In genomic region chr17:15733174-15733789, GRCh38 we compare ENCODE assay signal across 4 cellular contexts. TPM values are rescaled to one million over a fixed set of nuclear protein-coding genes. Genes with fewer than 3 reads are reported as not detected.
"Had no signal": no experiment of that assay in that cellular context is flagged by ENCODE, and none has a peak within 500 bp of the region (broad histone marks: within the 10 kb centered on the region; RNA-seq: fewer than 3 reads in every experiment).

No MANE protein-coding gene starts in this region.

RNA-seq across cellular contexts. Expression of gene TBC1D26, which starts 1.2 kb away (rescaled TPM):
- total RNA-seq: H4, HFFc6, HT1080, IMR-90 had no signal
